1 cellular context compared by ENCODE assay signal in the genomic region with DNA sequence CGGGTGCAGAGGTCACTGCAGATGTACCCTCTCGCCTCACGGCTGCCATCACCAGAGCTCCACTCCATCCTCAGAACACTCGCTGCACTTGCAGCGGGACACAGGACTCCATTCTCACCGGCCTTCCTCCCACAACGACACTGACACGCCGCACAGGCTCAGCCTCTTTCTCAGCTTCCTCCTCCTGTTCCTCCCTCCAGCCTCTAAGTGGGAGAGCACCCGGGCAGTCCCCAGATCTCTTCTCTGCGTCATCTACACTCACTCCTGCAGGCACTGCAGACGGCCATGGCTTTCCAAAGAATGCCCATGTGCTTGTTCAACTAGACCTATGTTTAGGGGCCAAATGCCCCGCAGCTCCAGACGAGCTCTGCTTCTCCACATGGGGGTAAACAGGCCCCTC.
A peak's percentile ranks its signal among the peaks of the same experiment; 100 is the strongest.
TF ChIP-seq lines count a peak whose summit lies in the region.

No MANE protein-coding gene starts in this region.

TF ChIP-seq in K562, 482 proteins besides CTCF, POLR2A, EP300 and RAD21:
- TF ChIP-seq, protein P1, sequence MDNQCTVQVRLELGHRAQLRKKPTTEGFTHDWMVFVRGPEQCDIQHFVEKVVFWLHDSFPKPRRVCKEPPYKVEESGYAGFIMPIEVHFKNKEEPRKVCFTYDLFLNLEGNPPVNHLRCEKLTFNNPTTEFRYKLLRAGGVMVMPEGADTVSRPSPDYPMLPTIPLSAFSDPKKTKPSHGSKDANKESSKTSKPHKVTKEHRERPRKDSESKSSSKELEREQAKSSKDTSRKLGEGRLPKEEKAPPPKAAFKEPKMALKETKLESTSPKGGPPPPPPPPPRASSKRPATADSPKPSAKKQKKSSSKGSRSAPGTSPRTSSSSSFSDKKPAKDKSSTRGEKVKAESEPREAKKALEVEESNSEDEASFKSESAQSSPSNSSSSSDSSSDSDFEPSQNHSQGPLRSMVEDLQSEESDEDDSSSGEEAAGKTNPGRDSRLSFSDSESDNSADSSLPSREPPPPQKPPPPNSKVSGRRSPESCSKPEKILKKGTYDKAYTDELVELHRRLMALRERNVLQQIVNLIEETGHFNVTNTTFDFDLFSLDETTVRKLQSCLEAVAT (IDR thresholded peaks at IDR 0.05), result peak in 1 of 2 experiments; percentile 52; a peak in 1 of 4 replicates
- no peak for TF ChIP-seq CC2D1A (IDR thresholded peaks at IDR 0.05)
- TF ChIP-seq, protein P2, sequence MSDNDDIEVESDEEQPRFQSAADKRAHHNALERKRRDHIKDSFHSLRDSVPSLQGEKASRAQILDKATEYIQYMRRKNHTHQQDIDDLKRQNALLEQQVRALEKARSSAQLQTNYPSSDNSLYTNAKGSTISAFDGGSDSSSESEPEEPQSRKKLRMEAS (CRISPR knock-in tag; IDR thresholded peaks at IDR 0.05), result 0 out of 2 replicates have a peak, but pooled peaks have one; percentile 6
- TF ChIP-seq BRF1 (IDR thresholded peaks at IDR 0.05; ENCODE audit: borderline replicate concordance, extremely low read depth, insufficient read length), result no peak
- no peak for TF ChIP-seq FOXM1 (IDR thresholded peaks at IDR 0.05; ENCODE audit: low read depth)
- TF ChIP-seq FOXM1 (CRISPR knock-in tag; IDR thresholded peaks at IDR 0.05; ENCODE audit: low read depth), result no peak
- TF ChIP-seq, protein P3, sequence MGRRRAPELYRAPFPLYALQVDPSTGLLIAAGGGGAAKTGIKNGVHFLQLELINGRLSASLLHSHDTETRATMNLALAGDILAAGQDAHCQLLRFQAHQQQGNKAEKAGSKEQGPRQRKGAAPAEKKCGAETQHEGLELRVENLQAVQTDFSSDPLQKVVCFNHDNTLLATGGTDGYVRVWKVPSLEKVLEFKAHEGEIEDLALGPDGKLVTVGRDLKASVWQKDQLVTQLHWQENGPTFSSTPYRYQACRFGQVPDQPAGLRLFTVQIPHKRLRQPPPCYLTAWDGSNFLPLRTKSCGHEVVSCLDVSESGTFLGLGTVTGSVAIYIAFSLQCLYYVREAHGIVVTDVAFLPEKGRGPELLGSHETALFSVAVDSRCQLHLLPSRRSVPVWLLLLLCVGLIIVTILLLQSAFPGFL (CRISPR knock-in tag; IDR thresholded peaks at IDR 0.05), result no peak
- TF ChIP-seq ETV5 (CRISPR knock-in tag; IDR thresholded peaks at IDR 0.05; ENCODE audit: low read depth), result no peak
- no peak for TF ChIP-seq BDP1 (IDR thresholded peaks at IDR 0.05; ENCODE audit: insufficient read depth, insufficient read length)
- TF ChIP-seq SPI1 (IDR thresholded peaks at IDR 0.05; ENCODE audit: borderline replicate concordance, low read depth, low read length), result peak; percentile 15; the same call in 1 of the 2 replicates
- TF ChIP-seq, protein P4, sequence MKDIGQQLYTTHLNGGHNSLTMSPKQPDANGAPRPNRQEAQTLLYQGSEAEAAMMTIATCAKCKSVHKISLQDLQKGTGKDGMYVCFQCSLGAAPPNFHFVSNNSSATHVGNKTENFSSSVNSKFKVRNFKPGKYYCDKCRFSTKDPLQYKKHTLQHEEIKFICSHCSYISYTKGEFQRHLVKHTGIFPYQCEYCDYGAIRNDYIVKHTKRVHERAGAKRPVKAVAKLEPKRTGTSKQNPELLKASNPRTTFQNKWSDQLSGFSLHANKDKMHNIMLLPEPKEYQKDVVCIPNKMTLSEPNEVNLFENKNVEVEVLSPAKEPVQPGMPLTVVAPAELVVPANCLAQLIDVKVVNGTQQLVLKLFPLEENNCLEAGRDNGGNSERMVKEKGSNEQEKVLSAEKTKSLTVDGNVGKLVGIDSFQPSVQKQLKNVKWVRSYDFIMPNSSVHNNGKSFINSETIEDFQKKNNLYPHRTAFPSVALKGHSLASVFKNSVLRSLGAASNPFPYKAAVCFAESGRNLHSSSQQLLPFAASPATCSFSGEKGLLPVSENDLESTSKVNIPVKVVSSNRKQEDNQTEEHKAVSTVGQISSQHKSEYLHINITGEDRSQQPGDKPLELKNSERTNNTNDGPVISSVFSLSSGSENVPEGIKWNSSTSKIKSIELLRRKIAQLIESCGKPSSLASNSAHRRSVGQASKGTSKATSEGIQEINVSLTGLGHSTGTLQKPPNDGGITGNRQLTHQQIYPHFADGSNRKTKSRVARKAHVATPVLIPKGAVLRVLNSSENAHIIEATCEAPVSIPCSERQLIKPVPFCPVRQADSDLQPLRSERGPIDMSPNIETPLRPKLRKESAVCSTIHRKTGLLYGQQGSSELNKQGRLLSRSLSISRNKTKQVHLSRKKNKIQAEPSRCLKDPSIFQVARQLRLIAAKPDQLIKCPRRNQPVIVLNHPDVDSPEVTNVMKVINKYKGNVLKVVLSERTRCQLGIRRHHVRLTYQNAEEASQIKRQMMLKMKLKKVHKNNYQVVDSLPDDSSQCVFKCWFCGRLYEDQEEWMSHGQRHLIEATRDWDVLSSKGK (CRISPR knock-in tag; IDR thresholded peaks at IDR 0.05), result no peak
- no peak for TF ChIP-seq IFI16 (CRISPR knock-in tag; IDR thresholded peaks at IDR 0.05)
- no peak for TF ChIP-seq FOXP1 (CRISPR knock-in tag; IDR thresholded peaks at IDR 0.05)
- TF ChIP-seq POLR2B (IDR thresholded peaks at IDR 0.05; ENCODE audit: low read depth, partially characterized antibody), result peak; percentile 16
- peak; percentile 85 for TF ChIP-seq ZNF263 (CRISPR knock-in tag; IDR thresholded peaks at IDR 0.05; ENCODE audit: borderline replicate concordance)
- no peak for TF ChIP-seq ERF (CRISPR knock-in tag; IDR thresholded peaks at IDR 0.05)
- no peak for TF ChIP-seq MYBL2 (IDR thresholded peaks at IDR 0.05; ENCODE audit: low read depth)
- TF ChIP-seq MYBL2 (CRISPR knock-in tag; IDR thresholded peaks at IDR 0.05; ENCODE audit: borderline replicate concordance), result no peak
- no peak for TF ChIP-seq TRIM24 (IDR thresholded peaks at IDR 0.05)
- no peak for TF ChIP-seq EHMT2 (IDR thresholded peaks at IDR 0.05)
- 0 out of 2 replicates have a peak, but pooled peaks have one; percentile 34 for TF ChIP-seq ELF4 (CRISPR knock-in tag; IDR thresholded peaks at IDR 0.05)
- TF ChIP-seq MAFG (tag; conservative IDR thresholded peaks at IDR 0.05), result no peak
- TF ChIP-seq, protein P5, sequence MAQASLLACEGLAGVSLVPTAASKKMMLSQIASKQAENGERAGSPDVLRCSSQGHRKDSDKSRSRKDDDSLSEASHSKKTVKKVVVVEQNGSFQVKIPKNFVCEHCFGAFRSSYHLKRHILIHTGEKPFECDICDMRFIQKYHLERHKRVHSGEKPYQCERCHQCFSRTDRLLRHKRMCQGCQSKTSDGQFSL (CRISPR knock-in tag; IDR thresholded peaks at IDR 0.05), result 0 out of 2 replicates have a peak, but pooled peaks have one; percentile 34
- TF ChIP-seq, protein P5 (tag; IDR thresholded peaks at IDR 0.05), result no peak
- TF ChIP-seq MCM3 (IDR thresholded peaks at IDR 0.05), result no peak
- no peak for TF ChIP-seq ZNF124 (CRISPR knock-in tag; IDR thresholded peaks at IDR 0.05)
- no peak for TF ChIP-seq SMAD4 (CRISPR knock-in tag; conservative IDR thresholded peaks at IDR 0.05)
- no peak for TF ChIP-seq ZNF76 (CRISPR knock-in tag; IDR thresholded peaks at IDR 0.05; ENCODE audit: borderline replicate concordance)
- TF ChIP-seq U2AF1 (optimal IDR thresholded peaks at IDR 0.05; ENCODE audit: low read depth, low read length), result no peak
- no peak for TF ChIP-seq SRSF1 (IDR thresholded peaks at IDR 0.05; ENCODE audit: low read depth, low read length)
- TF ChIP-seq SNRNP70 (optimal IDR thresholded peaks at IDR 0.05; ENCODE audit: low read depth, low read length), result peak; percentile 36
- no peak for TF ChIP-seq ZFP1 (CRISPR knock-in tag; IDR thresholded peaks at IDR 0.05)
- TF ChIP-seq ESRRB (CRISPR knock-in tag; IDR thresholded peaks at IDR 0.05; ENCODE audit: borderline replicate concordance), result no peak
- no peak for TF ChIP-seq TOE1 (IDR thresholded peaks at IDR 0.05; ENCODE audit: borderline replicate concordance)
- TF ChIP-seq TOE1 (CRISPR knock-in tag; IDR thresholded peaks at IDR 0.05; ENCODE audit: borderline replicate concordance, low read depth), result no peak
- TF ChIP-seq, protein P6, sequence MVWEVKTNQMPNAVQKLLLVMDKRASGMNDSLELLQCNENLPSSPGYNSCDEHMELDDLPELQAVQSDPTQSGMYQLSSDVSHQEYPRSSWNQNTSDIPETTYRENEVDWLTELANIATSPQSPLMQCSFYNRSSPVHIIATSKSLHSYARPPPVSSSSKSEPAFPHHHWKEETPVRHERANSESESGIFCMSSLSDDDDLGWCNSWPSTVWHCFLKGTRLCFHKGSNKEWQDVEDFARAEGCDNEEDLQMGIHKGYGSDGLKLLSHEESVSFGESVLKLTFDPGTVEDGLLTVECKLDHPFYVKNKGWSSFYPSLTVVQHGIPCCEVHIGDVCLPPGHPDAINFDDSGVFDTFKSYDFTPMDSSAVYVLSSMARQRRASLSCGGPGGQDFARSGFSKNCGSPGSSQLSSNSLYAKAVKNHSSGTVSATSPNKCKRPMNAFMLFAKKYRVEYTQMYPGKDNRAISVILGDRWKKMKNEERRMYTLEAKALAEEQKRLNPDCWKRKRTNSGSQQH (CRISPR knock-in tag; IDR thresholded peaks at IDR 0.05), result 0 out of 2 replicates have a peak, but pooled peaks have one; percentile 23
- TF ChIP-seq RBBP5 (IDR thresholded peaks at IDR 0.05; ENCODE audit: borderline replicate concordance, insufficient read depth, low read length, poor library complexity, severe bottlenecking), result peak; percentile 46
- no peak for TF ChIP-seq ZC3H11A (IDR thresholded peaks at IDR 0.05; ENCODE audit: low read depth, low read length)
- no peak for TF ChIP-seq ZFPM2 (CRISPR knock-in tag; IDR thresholded peaks at IDR 0.05)
- no peak for TF ChIP-seq TFAM (CRISPR knock-in tag; conservative IDR thresholded peaks at IDR 0.05)
- TF ChIP-seq TCF7 (IDR thresholded peaks at IDR 0.05; ENCODE audit: borderline replicate concordance), result no peak
- TF ChIP-seq SRF (CRISPR knock-in tag; IDR thresholded peaks at IDR 0.05), result no peak
- TF ChIP-seq, protein P7, sequence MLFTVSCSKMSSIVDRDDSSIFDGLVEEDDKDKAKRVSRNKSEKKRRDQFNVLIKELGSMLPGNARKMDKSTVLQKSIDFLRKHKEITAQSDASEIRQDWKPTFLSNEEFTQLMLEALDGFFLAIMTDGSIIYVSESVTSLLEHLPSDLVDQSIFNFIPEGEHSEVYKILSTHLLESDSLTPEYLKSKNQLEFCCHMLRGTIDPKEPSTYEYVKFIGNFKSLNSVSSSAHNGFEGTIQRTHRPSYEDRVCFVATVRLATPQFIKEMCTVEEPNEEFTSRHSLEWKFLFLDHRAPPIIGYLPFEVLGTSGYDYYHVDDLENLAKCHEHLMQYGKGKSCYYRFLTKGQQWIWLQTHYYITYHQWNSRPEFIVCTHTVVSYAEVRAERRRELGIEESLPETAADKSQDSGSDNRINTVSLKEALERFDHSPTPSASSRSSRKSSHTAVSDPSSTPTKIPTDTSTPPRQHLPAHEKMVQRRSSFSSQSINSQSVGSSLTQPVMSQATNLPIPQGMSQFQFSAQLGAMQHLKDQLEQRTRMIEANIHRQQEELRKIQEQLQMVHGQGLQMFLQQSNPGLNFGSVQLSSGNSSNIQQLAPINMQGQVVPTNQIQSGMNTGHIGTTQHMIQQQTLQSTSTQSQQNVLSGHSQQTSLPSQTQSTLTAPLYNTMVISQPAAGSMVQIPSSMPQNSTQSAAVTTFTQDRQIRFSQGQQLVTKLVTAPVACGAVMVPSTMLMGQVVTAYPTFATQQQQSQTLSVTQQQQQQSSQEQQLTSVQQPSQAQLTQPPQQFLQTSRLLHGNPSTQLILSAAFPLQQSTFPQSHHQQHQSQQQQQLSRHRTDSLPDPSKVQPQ (CRISPR knock-in tag; IDR thresholded peaks at IDR 0.05; ENCODE audit: borderline replicate concordance), result no peak
- TF ChIP-seq, protein P8, sequence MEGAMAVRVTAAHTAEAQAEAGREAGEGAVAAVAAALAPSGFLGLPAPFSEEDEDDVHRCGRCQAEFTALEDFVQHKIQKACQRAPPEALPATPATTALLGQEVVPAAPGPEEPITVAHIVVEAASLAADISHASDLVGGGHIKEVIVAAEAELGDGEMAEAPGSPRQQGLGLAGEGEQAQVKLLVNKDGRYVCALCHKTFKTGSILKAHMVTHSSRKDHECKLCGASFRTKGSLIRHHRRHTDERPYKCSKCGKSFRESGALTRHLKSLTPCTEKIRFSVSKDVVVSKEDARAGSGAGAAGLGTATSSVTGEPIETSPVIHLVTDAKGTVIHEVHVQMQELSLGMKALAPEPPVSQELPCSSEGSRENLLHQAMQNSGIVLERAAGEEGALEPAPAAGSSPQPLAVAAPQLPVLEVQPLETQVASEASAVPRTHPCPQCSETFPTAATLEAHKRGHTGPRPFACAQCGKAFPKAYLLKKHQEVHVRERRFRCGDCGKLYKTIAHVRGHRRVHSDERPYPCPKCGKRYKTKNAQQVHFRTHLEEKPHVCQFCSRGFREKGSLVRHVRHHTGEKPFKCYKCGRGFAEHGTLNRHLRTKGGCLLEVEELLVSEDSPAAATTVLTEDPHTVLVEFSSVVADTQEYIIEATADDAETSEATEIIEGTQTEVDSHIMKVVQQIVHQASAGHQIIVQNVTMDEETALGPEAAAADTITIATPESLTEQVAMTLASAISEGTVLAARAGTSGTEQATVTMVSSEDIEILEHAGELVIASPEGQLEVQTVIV (CRISPR knock-in tag; IDR thresholded peaks at IDR 0.05; ENCODE audit: borderline replicate concordance), result no peak
- TF ChIP-seq ZNF121 (CRISPR knock-in tag; conservative IDR thresholded peaks at IDR 0.05), result no peak
- TF ChIP-seq TAF15 (IDR thresholded peaks at IDR 0.05; ENCODE audit: low read depth, low read length), result no peak
- TF ChIP-seq, protein P9, sequence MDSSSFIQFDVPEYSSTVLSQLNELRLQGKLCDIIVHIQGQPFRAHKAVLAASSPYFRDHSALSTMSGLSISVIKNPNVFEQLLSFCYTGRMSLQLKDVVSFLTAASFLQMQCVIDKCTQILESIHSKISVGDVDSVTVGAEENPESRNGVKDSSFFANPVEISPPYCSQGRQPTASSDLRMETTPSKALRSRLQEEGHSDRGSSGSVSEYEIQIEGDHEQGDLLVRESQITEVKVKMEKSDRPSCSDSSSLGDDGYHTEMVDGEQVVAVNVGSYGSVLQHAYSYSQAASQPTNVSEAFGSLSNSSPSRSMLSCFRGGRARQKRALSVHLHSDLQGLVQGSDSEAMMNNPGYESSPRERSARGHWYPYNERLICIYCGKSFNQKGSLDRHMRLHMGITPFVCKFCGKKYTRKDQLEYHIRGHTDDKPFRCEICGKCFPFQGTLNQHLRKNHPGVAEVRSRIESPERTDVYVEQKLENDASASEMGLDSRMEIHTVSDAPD (CRISPR knock-in tag; IDR thresholded peaks at IDR 0.05), result no peak
- TF ChIP-seq HMG20B (CRISPR knock-in tag; IDR thresholded peaks at IDR 0.05), result no peak
- TF ChIP-seq ESRRA (IDR thresholded peaks at IDR 0.05; ENCODE audit: borderline replicate concordance, low read depth), result no peak
- TF ChIP-seq MED1 (CRISPR knock-in tag; IDR thresholded peaks at IDR 0.05; ENCODE audit: borderline replicate concordance), result no peak
- TF ChIP-seq ZNF436 (CRISPR knock-in tag; IDR thresholded peaks at IDR 0.05), result no peak
- TF ChIP-seq POLR3G (IDR thresholded peaks at IDR 0.05; ENCODE audit: extremely low read depth, insufficient read length, insufficient replicate concordance), result no peak
- no peak for TF ChIP-seq POLR3A (IDR thresholded peaks at IDR 0.05; ENCODE audit: borderline replicate concordance, extremely low read depth, insufficient read depth, insufficient read length)
